ENCODE assay signal across 19 cellular contexts in genomic region chr4:150096625-150097024, GRCh38. TPM values are rescaled to one million over a fixed set of nuclear protein-coding genes. Genes with fewer than 3 reads are reported as not detected.
"Had no signal": no experiment of that assay in that cellular context is flagged by ENCODE, and none has a peak within 500 bp of the region (broad histone marks: within the 10 kb centered on the region; RNA-seq: fewer than 3 reads in every experiment).

No MANE protein-coding gene starts in this region.

- H3K4me3 Mint-ChIP-seq: activated CD4-positive, alpha-beta T cell treated with anti-CD3 and anti-CD28 coated beads, Interleukin-2, amount 10 ng/mL, durations not matched to agents 24 days and 14 days; activated CD8-positive, alpha-beta T cell treated with anti-CD3 and anti-CD28 coated beads for 36 hours; activated naive CD4-positive, alpha-beta T cell treated with anti-CD3 and anti-CD28 coated beads for 36 hours; activated T-cell treated with anti-CD3 and anti-CD28 coated beads, Interleukin-2, amount 50 U/mL, for 24 hours; naive thymus-derived CD8-positive, alpha-beta T cell; stimulated activated naive B cell treated with anti-CD40 and anti-IgM and Interleukin-4, amounts not matched to agents 10 μg/mL and 1 μg/mL and 100 μg/mL, for 72 hours had no signal

- ATAC-seq: activated CD8-positive, alpha-beta T cell treated with anti-CD3 and anti-CD28 coated beads for 36 hours; foreskin keratinocyte; left cardiac atrium; naive thymus-derived CD8-positive, alpha-beta T cell; pancreas; sciatic nerve; stimulated activated naive B cell treated with anti-CD40 and anti-IgM and Interleukin-4, amounts not matched to agents 10 μg/mL and 1 μg/mL and 100 μg/mL, for 72 hours had no signal

- H3K27me3 ChIP-seq: brain microvascular endothelial cell, dorsolateral prefrontal cortex, neutrophil, pancreas had no signal

- H3K27me3 Mint-ChIP-seq: activated CD8-positive, alpha-beta T cell treated with anti-CD3 and anti-CD28 coated beads for 36 hours; stimulated activated naive B cell treated with anti-CD40 and anti-IgM and Interleukin-4, amounts not matched to agents 10 μg/mL and 1 μg/mL and 100 μg/mL, for 72 hours had no signal

- FAIRE-seq: colon, islet of Langerhans, pancreas had no signal

- H3K9me3 ChIP-seq: neutrophil, pancreas had no signal

- H3K4me3 ChIP-seq: dorsolateral prefrontal cortex, pancreas, smooth muscle cell had no signal

- H3K4me1 ChIP-seq: foreskin keratinocyte, pancreas had no signal

- H3K4me1 Mint-ChIP-seq: activated CD4-positive, alpha-beta T cell treated with anti-CD3 and anti-CD28 coated beads, Interleukin-2, amount 10 ng/mL, durations not matched to agents 24 days and 14 days; naive thymus-derived CD8-positive, alpha-beta T cell had no signal

- H3K27ac ChIP-seq: brain microvascular endothelial cell, foreskin keratinocyte, neutrophil, pancreas had no signal

- H3K36me3 Mint-ChIP-seq: naive thymus-derived CD8-positive, alpha-beta T cell; stimulated activated naive B cell treated with anti-CD40 and anti-IgM and Interleukin-4, amounts not matched to agents 10 μg/mL and 1 μg/mL and 100 μg/mL, for 72 hours had no signal

- H3K36me3 ChIP-seq: brain microvascular endothelial cell, neutrophil, pancreas had no signal

- H3K27ac Mint-ChIP-seq: activated CD4-positive, alpha-beta T cell treated with anti-CD3 and anti-CD28 coated beads, Interleukin-2, amount 10 ng/mL, durations not matched to agents 24 days and 14 days; activated CD8-positive, alpha-beta T cell treated with anti-CD3 and anti-CD28 coated beads for 36 hours; activated naive CD4-positive, alpha-beta T cell treated with anti-CD3 and anti-CD28 coated beads for 36 hours; activated T-cell treated with anti-CD3 and anti-CD28 coated beads, Interleukin-2, amount 50 U/mL, for 24 hours; naive thymus-derived CD8-positive, alpha-beta T cell; stimulated activated naive B cell treated with anti-CD40 and anti-IgM and Interleukin-4, amounts not matched to agents 10 μg/mL and 1 μg/mL and 100 μg/mL, for 72 hours had no signal

- H3K4me2 ChIP-seq: smooth muscle cell had no signal

- H3K9me3 Mint-ChIP-seq: activated CD4-positive, alpha-beta T cell treated with anti-CD3 and anti-CD28 coated beads, Interleukin-2, amount 10 ng/mL, durations not matched to agents 24 days and 14 days; activated CD8-positive, alpha-beta T cell treated with anti-CD3 and anti-CD28 coated beads for 36 hours; activated naive CD4-positive, alpha-beta T cell treated with anti-CD3 and anti-CD28 coated beads for 36 hours; activated T-cell treated with anti-CD3 and anti-CD28 coated beads, Interleukin-2, amount 50 U/mL, for 24 hours; stimulated activated naive B cell treated with anti-CD40 and anti-IgM and Interleukin-4, amounts not matched to agents 10 μg/mL and 1 μg/mL and 100 μg/mL, for 72 hours had no signal

- DNase-seq: activated CD4-positive, alpha-beta T cell treated with anti-CD3 and anti-CD28 coated beads, Interleukin-2, amount 10 ng/mL, durations not matched to agents 24 days and 14 days; activated CD8-positive, alpha-beta T cell treated with anti-CD3 and anti-CD28 coated beads for 36 hours; activated naive CD4-positive, alpha-beta T cell treated with anti-CD3 and anti-CD28 coated beads for 36 hours; activated T-cell treated with anti-CD3 and anti-CD28 coated beads, Interleukin-2, amount 50 U/mL, for 24 hours; brain microvascular endothelial cell; central memory CD4-positive, alpha-beta T cell; foreskin keratinocyte; glutamatergic neuron; hippocampal formation; left cardiac atrium; naive thymus-derived CD8-positive, alpha-beta T cell; pancreas; stimulated activated naive B cell treated with anti-CD40 and anti-IgM and Interleukin-4, amounts not matched to agents 10 μg/mL and 1 μg/mL and 100 μg/mL, for 72 hours had no signal

RNA-seq across cellular contexts. Expression of gene DCLK2, which starts 18.4 kb away (rescaled TPM):
- total RNA-seq: activated CD4-positive, alpha-beta T cell treated with anti-CD3 and anti-CD28 coated beads, Interleukin-2, amount 10 ng/mL, durations not matched to agents 24 days and 14 days; activated CD8-positive, alpha-beta T cell treated with anti-CD3 and anti-CD28 coated beads for 36 hours; activated naive CD4-positive, alpha-beta T cell treated with anti-CD3 and anti-CD28 coated beads for 36 hours; naive thymus-derived CD8-positive, alpha-beta T cell had no signal
- polyA plus RNA-seq: foreskin keratinocyte had no signal
